ENCODE assay signal across 1 cellular context in genomic region chr20:22542427-22542826, GRCh38.
TF ChIP-seq lines count a peak whose summit lies in the region.

No MANE protein-coding gene starts in this region.

TF ChIP-seq in GM23338, 12 proteins besides CTCF, POLR2A, EP300 and RAD21 (continued from another document):
- no peak for TF ChIP-seq ZNF114 (CRISPR knock-in tag; IDR thresholded peaks at IDR 0.05)
- no peak for TF ChIP-seq POLR2AphosphoS5 (IDR thresholded peaks at IDR 0.05; ENCODE audit: low read depth)
- no peak for TF ChIP-seq JUNB (IDR thresholded peaks at IDR 0.05; ENCODE audit: unreplicated experiment)
- TF ChIP-seq EZH2phosphoT487 (IDR thresholded peaks at IDR 0.05; ENCODE audit: unreplicated experiment): no peak
- no peak for TF ChIP-seq ETS1 (IDR thresholded peaks at IDR 0.05)
- no peak for TF ChIP-seq ZNF331 (CRISPR knock-in tag; IDR thresholded peaks at IDR 0.05; ENCODE audit: low read depth)
